Comparison of ENCODE assay signal across 8 cellular contexts in genomic region chr20:36465109-36466080, GRCh38.
A peak's percentile ranks its signal among the peaks of the same experiment; 100 is the strongest.
DNase-seq lines count a peak whose midpoint lies in the region; ATAC-seq, FAIRE-seq and TF ChIP-seq lines count a peak whose summit lies in the region.

No MANE protein-coding gene starts in this region.

- intact Hi-C loops in HepG2 (cut with micrococcal nuclease; ENCODE audit: unreplicated experiment) (loop anchor here (10.0 kb wide), 1 partner anchor 109 kb away; the partner anchor contains the start of gene TGIF2), right lobe of liver (cut with DNase I) (no loop called here)

- H3K36me3 ChIP-seq in HepG2 (replicated peaks in 1 of 2; ENCODE audit: control insufficient read depth in 1 of 2, insufficient read depth in 2 of 2, low read length in 2 of 2) = peaks cover 0 to 4% of the 10 kb centered on the region in 2 experiments; a peak in 2 of 5 replicates
- no peaks in the 10 kb centered on the region for H3K36me3 ChIP-seq in right lobe of liver

- H3K36me3 Mint-ChIP-seq in T-cell = no peaks in the 10 kb centered on the region

- H3K27ac ChIP-seq in HepG2 (ENCODE audit: extremely low read length, insufficient read depth, low read length) (no peak overlapping the region), right lobe of liver (peak overlapping the region in 1 of 3 donors; percentile 3)

- ATAC-seq in HepG2 (no peak), right lobe of liver (no peak), T-cell (replicated peaks in 1 of 4) (peak in 1 of 4 experiments; percentile 17), GM18873 (IDR thresholded peaks at IDR 0.05; ENCODE audit: low FRiP score, unreplicated experiment) (no peak)

- DNase-seq in HepG2 (ENCODE audit: low spot score) (peak; percentile 66), right lobe of liver (no peak), T-cell (peak in 3 of 34 experiments; percentile 34 to 43 (median 43)), astrocyte of the spinal cord (ENCODE audit: low read depth, low spot score) (peak; percentile 91), iris pigment epithelial cell (ENCODE audit: low read depth) (peak; percentile 87), hippocampal formation (lab: John Stamatoyannopoulos, UW) (no peak)
- DNase-seq in stimulated activated CD4-positive, alpha-beta T cell treated with anti-CD3 and anti-CD28 coated beads, TNF-alpha, amount 100 ng/mL, for 4 hours (ENCODE audit: low read depth in 3 of 3) = peak in 2 of 3 experiments; percentile 23 to 37

- H3K4me1 ChIP-seq in HepG2 (ENCODE audit: insufficient read depth, low read length) (peaks cover 85% of the 10 kb centered on the region), right lobe of liver (peaks cover 0 to 56% (median 23%) of the 10 kb centered on the region in 4 donors)

- 75% methylated on average over 12 of the region's 12 CpGs for WGBS in HepG2 (ENCODE audit: low lambda C conversion rate)
- WGBS in right lobe of liver (ENCODE audit: insufficient coverage, low coverage, low lambda C conversion rate, missing lambda C conversion rate) = 70% methylated on average over 9 of the region's 12 CpGs

- no peak for TF ChIP-seq CTCF in HepG2 (CRISPR knock-in tag; IDR thresholded peaks at IDR 0.05)
- no peak for TF ChIP-seq CTCF in right lobe of liver (IDR thresholded peaks at IDR 0.05)
- TF ChIP-seq CTCF in astrocyte of the spinal cord (IDR thresholded peaks at IDR 0.05; ENCODE audit: low read depth, low read length) = no peak

- POLR2A ChIA-PET in HepG2 (lab: Yijun Ruan, JAX) (interaction anchor here (0.5 to 1.5 kb wide), 4 partner anchors 8 to 280 kb away, joined by 3 read pairs; no protein-coding TSS in a partner anchor), T-cell (lab: Charles Lee) (interaction anchor here (0.6 to 0.8 kb wide), 3 partner anchors 280 to 1744 kb away, joined by 3 to 5 read pairs (median 5); no protein-coding TSS in a partner anchor)

- no peaks in the 10 kb centered on the region for H3K9me3 Mint-ChIP-seq in T-cell

- peak overlapping the region; percentile 48 to 98 (median 58) for H3K4me3 Mint-ChIP-seq in T-cell

- FAIRE-seq in HepG2 (lab: Jason Lieb, UNC) = no peak

- peak overlapping the region; percentile 35 for H3K4me2 ChIP-seq in HepG2 (ENCODE audit: low read depth, low read length)

- H3K9me3 ChIP-seq in HepG2 (ENCODE audit: low read length) (no peaks in the 10 kb centered on the region), right lobe of liver (no peaks in the 10 kb centered on the region)

- TF ChIP-seq POLR2A in HepG2 (IDR thresholded peaks at IDR 0.05; ENCODE audit: insufficient read depth in 1 of 2, low read depth in 2 of 2, low read length in 2 of 2) (no peak), right lobe of liver (IDR thresholded peaks at IDR 0.05) (no peak)

- H3K27me3 ChIP-seq in HepG2 (ENCODE audit: control insufficient read depth in 1 of 2, insufficient read depth in 2 of 2, low read length in 2 of 2) (no peaks in the 10 kb centered on the region; a peak in 1 of 5 replicates), right lobe of liver (no peaks in the 10 kb centered on the region)

- peaks cover 55% of the 10 kb centered on the region for H3K79me2 ChIP-seq in HepG2 (ENCODE audit: insufficient read depth, low read length)

- no peaks in the 10 kb centered on the region for H3K27me3 Mint-ChIP-seq in T-cell

- no TSS peak for BruUV-seq in HepG2 (replicated peaks; lab: Mats Ljungman, UMichigan)

- H4K20me1 ChIP-seq in HepG2 (ENCODE audit: insufficient read depth, low read length) = peaks cover 44% of the 10 kb centered on the region

- CTCF ChIA-PET in HepG2 (lab: Yijun Ruan, JAX; ENCODE audit: low intra/inter-chr PET ratio, low total read pairs) (no interaction called here), T-cell (lab: Charles Lee) (interaction anchor here (0.5 to 0.7 kb wide), 3 partner anchors 140 to 1517 kb away, joined by 3 to 7 read pairs (median 4); partner anchors contain the start of gene RAB5IF (in 1 of the 2))

- H3K9ac ChIP-seq in HepG2 (ENCODE audit: insufficient read depth, low read depth, low read length) = no peak overlapping the region

- H3K4me1 Mint-ChIP-seq in T-cell = peaks cover 73 to 84% (median 83%) of the 10 kb centered on the region in 3 donors

- H3K4me3 ChIP-seq in HepG2 (replicated peaks in 1 of 3; ENCODE audit: insufficient read depth in 1 of 3, low read depth in 2 of 3, low read length in 3 of 3) (no peak overlapping the region), right lobe of liver (no peak overlapping the region), astrocyte of the spinal cord (ENCODE audit: low read depth, low read length) (no peak overlapping the region)

- H3K27ac Mint-ChIP-seq in T-cell = peak overlapping the region; percentile 93 to 96

- in situ Hi-C loops in HepG2 (cut with HindIII; ENCODE audit: extremely low pct_ligation_motif_present, low pct_unique_long_range_greater_than_20kb) (no loop called here), astrocyte of the spinal cord (cut with HindIII; ENCODE audit: low sequenced_read_pairs) (no loop called here)

- no peak overlapping the region for H2AFZ ChIP-seq in HepG2 (ENCODE audit: low read length)

- TF ChIP-seq EP300 in HepG2 (IDR thresholded peaks at IDR 0.05; ENCODE audit: low read depth in 2 of 2, low read length in 2 of 2) = no peak
- TF ChIP-seq EP300 in HepG2 (CRISPR knock-in tag; IDR thresholded peaks at IDR 0.05; ENCODE audit: borderline replicate concordance) = no peak

- TF ChIP-seq RAD21 in HepG2 (CRISPR knock-in tag; IDR thresholded peaks at IDR 0.05) = no peak

TF ChIP-seq in HepG2, 621 proteins besides CTCF, POLR2A, EP300 and RAD21 (continues in another document):
- TF ChIP-seq GATAD2A (CRISPR knock-in tag; IDR thresholded peaks at IDR 0.05) = peak; percentile 39; the same call in 1 of the 2 replicates
- peak; percentile 27 for TF ChIP-seq TEAD3 (CRISPR knock-in tag; optimal IDR thresholded peaks at IDR 0.05; ENCODE audit: borderline replicate concordance)
- TF ChIP-seq, protein P1, sequence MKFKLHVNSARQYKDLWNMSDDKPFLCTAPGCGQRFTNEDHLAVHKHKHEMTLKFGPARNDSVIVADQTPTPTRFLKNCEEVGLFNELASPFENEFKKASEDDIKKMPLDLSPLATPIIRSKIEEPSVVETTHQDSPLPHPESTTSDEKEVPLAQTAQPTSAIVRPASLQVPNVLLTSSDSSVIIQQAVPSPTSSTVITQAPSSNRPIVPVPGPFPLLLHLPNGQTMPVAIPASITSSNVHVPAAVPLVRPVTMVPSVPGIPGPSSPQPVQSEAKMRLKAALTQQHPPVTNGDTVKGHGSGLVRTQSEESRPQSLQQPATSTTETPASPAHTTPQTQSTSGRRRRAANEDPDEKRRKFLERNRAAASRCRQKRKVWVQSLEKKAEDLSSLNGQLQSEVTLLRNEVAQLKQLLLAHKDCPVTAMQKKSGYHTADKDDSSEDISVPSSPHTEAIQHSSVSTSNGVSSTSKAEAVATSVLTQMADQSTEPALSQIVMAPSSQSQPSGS (CRISPR knock-in tag; IDR thresholded peaks at IDR 0.05) = no peak
- TF ChIP-seq CEBPB (IDR thresholded peaks at IDR 0.05; ENCODE audit: borderline replicate concordance, low read depth, low read length) = peak; percentile 92
- peak; percentile 38; the same call in 1 of the 2 replicates for TF ChIP-seq ZNF724P (CRISPR knock-in tag; IDR thresholded peaks at IDR 0.05; ENCODE audit: borderline replicate concordance)
- peak; percentile 29 for TF ChIP-seq AGO2 (optimal IDR thresholded peaks at IDR 0.05; ENCODE audit: low read depth, low read length)
- 0 out of 2 replicates have a peak, but pooled peaks have one; percentile 31 for TF ChIP-seq ZNF768 (CRISPR knock-in tag; IDR thresholded peaks at IDR 0.05)
- no peak for TF ChIP-seq KAT8 (CRISPR knock-in tag; IDR thresholded peaks at IDR 0.05)
- no peak for TF ChIP-seq ZNF746 (CRISPR knock-in tag; IDR thresholded peaks at IDR 0.05)
- no peak for TF ChIP-seq THAP8 (CRISPR knock-in tag; IDR thresholded peaks at IDR 0.05; ENCODE audit: borderline replicate concordance)
- TF ChIP-seq ZNF329 (CRISPR knock-in tag; IDR thresholded peaks at IDR 0.05; ENCODE audit: low read depth) = no peak
- TF ChIP-seq, protein P2, sequence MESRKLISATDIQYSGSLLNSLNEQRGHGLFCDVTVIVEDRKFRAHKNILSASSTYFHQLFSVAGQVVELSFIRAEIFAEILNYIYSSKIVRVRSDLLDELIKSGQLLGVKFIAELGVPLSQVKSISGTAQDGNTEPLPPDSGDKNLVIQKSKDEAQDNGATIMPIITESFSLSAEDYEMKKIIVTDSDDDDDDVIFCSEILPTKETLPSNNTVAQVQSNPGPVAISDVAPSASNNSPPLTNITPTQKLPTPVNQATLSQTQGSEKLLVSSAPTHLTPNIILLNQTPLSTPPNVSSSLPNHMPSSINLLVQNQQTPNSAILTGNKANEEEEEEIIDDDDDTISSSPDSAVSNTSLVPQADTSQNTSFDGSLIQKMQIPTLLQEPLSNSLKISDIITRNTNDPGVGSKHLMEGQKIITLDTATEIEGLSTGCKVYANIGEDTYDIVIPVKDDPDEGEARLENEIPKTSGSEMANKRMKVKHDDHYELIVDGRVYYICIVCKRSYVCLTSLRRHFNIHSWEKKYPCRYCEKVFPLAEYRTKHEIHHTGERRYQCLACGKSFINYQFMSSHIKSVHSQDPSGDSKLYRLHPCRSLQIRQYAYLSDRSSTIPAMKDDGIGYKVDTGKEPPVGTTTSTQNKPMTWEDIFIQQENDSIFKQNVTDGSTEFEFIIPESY (CRISPR knock-in tag; IDR thresholded peaks at IDR 0.05) = 0 out of 2 replicates have a peak, but pooled peaks have one; percentile 4
- 0 out of 2 replicates have a peak, but pooled peaks have one; percentile 47 for TF ChIP-seq ZNF788 (CRISPR knock-in tag; IDR thresholded peaks at IDR 0.05; ENCODE audit: borderline replicate concordance)
- no peak for TF ChIP-seq RBAK (CRISPR knock-in tag; IDR thresholded peaks at IDR 0.05)

Comparison
In these comparisons a context has a peak if more than half of its experiments do, and no peak if none do; other contexts are left out.
1. DNase-seq: peak in HepG2 (single experiment), astrocyte of the spinal cord (single experiment), iris pigment epithelial cell (single experiment) and stimulated activated CD4-positive, alpha-beta T cell treated with anti-CD3 and anti-CD28 coated beads, TNF-alpha, amount 100 ng/mL, for 4 hours (2 of 3); none in right lobe of liver (0 of 3) and hippocampal formation (0 of 2).